ENCODE assay signal across 8 cellular contexts in the genomic region with DNA sequence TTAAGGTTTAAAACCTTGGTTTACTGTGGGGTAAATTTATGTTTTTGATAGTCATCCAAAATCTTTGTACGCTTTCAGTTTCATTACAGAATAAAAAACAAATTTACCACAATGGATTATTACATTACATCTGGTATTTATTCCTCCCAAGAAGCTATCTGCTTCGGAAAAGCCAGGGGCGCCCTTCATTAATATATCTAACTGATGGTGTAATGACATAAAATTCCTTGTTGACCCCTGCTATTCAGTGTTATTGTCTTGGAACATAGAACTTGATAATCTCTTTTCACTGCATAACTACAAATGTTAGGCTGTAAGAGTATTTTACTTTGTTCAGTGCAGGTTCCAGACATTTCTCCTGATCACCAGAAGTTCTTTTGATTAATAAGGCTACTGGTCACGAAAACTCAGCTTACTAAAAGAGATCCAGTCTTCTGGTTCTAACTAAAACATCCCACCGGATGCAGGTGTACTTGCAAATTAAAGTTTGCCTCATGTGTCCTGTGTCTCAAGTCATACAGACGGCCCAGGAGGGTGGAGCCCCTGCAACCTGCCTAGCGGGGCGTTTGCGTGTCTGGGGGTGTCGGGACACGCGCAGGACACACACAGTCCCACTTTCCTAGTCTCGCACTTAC. TPM values are rescaled to one million over a fixed set of nuclear protein-coding genes. Genes with fewer than 3 reads are reported as not detected.
DNase-seq lines count a peak whose midpoint lies in the region; ATAC-seq and TF ChIP-seq lines count a peak whose summit lies in the region.

No MANE protein-coding gene starts in this region.

- H3K36me3 Mint-ChIP-seq in activated T-cell treated with anti-CD3 and anti-CD28 coated beads, Interleukin-2, amount 50 U/mL, for 24 hours (ENCODE audit: low read depth) = peaks cover 3% of the 10 kb centered on the region
- no peaks in the 10 kb centered on the region for H3K36me3 Mint-ChIP-seq in activated naive CD4-positive, alpha-beta T cell treated with anti-CD3 and anti-CD28 coated beads, Interleukin-2, amount 50 U/mL, for 72 hours

- H3K9me3 Mint-ChIP-seq in activated T-cell treated with anti-CD3 and anti-CD28 coated beads, Interleukin-2, amount 50 U/mL, for 24 hours = no peaks in the 10 kb centered on the region
- no peaks in the 10 kb centered on the region for H3K9me3 Mint-ChIP-seq in activated naive CD4-positive, alpha-beta T cell treated with anti-CD3 and anti-CD28 coated beads, Interleukin-2, amount 50 U/mL, for 72 hours

- no peak for DNase-seq in activated T-cell treated with anti-CD3 and anti-CD28 coated beads, Interleukin-2, amount 50 U/mL, for 24 hours
- no peak for DNase-seq in activated T-cell treated with anti-CD3 and anti-CD28 coated beads for 4 hours
- DNase-seq in activated naive CD4-positive, alpha-beta T cell treated with anti-CD3 and anti-CD28 coated beads, Interleukin-2, amount 50 U/mL, for 72 hours (ENCODE audit: low spot score in 2 of 2) = no peak
- DNase-seq in kidney epithelial cell (ENCODE audit: low read depth) = no peak
- no peak for DNase-seq in tibial artery
- no peak for DNase-seq in sciatic nerve (ENCODE audit: low spot score)
- DNase-seq in epidermal melanocyte (ENCODE audit: insufficient read length, low spot score) = no peak

- no peaks in the 10 kb centered on the region for H3K9me3 ChIP-seq in tibial artery

- peaks cover 0 to 30% (median 11%) of the 10 kb centered on the region in 4 donors for H3K4me1 ChIP-seq in tibial artery

- peak overlapping the region; percentile 98 for H3K27ac ChIP-seq in tibial artery

- ATAC-seq in activated naive CD4-positive, alpha-beta T cell treated with anti-CD3 and anti-CD28 coated beads, Interleukin-2, amount 50 U/mL, for 72 hours = no peak
- ATAC-seq in GM19455 (IDR thresholded peaks at IDR 0.05; ENCODE audit: unreplicated experiment) = no peak
- no peak for ATAC-seq in sciatic nerve

- H3K4me3 ChIP-seq in kidney epithelial cell (ENCODE audit: low read depth, low read length) = peak overlapping the region; percentile 71
- peak overlapping the region; percentile 99 for H3K4me3 ChIP-seq in tibial artery

- TF ChIP-seq CTCF in kidney epithelial cell (IDR thresholded peaks at IDR 0.05; ENCODE audit: insufficient read depth, low read length, poor library complexity, severe bottlenecking) (no peak), tibial artery (IDR thresholded peaks at IDR 0.05) (no peak)

- no peaks in the 10 kb centered on the region for H3K27me3 ChIP-seq in kidney epithelial cell (ENCODE audit: control insufficient read depth, insufficient read depth, low read length)
- H3K27me3 ChIP-seq in tibial artery = no peaks in the 10 kb centered on the region

- peaks cover 26% of the 10 kb centered on the region for H3K4me1 Mint-ChIP-seq in activated T-cell treated with anti-CD3 and anti-CD28 coated beads, Interleukin-2, amount 50 U/mL, for 24 hours (ENCODE audit: low read depth)

- H3K27ac Mint-ChIP-seq in activated T-cell treated with anti-CD3 and anti-CD28 coated beads, Interleukin-2, amount 50 U/mL, for 24 hours = peak overlapping the region; percentile 94
- peak overlapping the region; percentile 72 to 98 for H3K27ac Mint-ChIP-seq in activated naive CD4-positive, alpha-beta T cell treated with anti-CD3 and anti-CD28 coated beads, Interleukin-2, amount 50 U/mL, for 72 hours

- intact Hi-C loops in tibial artery (cut with DNase I; ENCODE audit: low total_unique reads) = loop anchor here (10.0 kb wide), 2 partner anchors 227 to 323 kb away; partner anchors contain the start of gene UMAD1
- intact Hi-C loops in sciatic nerve (cut with DNase I) = no loop called here

- H3K36me3 ChIP-seq in kidney epithelial cell (ENCODE audit: control insufficient read depth, insufficient read depth, low read length) (no peaks in the 10 kb centered on the region), tibial artery (no peaks in the 10 kb centered on the region)

- H3K4me3 Mint-ChIP-seq in activated T-cell treated with anti-CD3 and anti-CD28 coated beads, Interleukin-2, amount 50 U/mL, for 24 hours = peak overlapping the region; percentile 86

- H3K27me3 Mint-ChIP-seq in activated T-cell treated with anti-CD3 and anti-CD28 coated beads, Interleukin-2, amount 50 U/mL, for 24 hours = no peaks in the 10 kb centered on the region

RNA-seq across cellular contexts. Expression of gene GLCCI1, which starts 0.6 kb away (rescaled TPM):
- 10 to 100 TPM; 16.7 to 20.9 TPM for total RNA-seq in activated naive CD4-positive, alpha-beta T cell treated with anti-CD3 and anti-CD28 coated beads, Interleukin-2, amount 50 U/mL, for 72 hours
- 1.6 and 2.0 TPM in 2 replicates for total RNA-seq in kidney epithelial cell
- 23.5 TPM for total RNA-seq in sciatic nerve
